Comparison of ENCODE assay signal across 1 cellular context in the genomic region with DNA sequence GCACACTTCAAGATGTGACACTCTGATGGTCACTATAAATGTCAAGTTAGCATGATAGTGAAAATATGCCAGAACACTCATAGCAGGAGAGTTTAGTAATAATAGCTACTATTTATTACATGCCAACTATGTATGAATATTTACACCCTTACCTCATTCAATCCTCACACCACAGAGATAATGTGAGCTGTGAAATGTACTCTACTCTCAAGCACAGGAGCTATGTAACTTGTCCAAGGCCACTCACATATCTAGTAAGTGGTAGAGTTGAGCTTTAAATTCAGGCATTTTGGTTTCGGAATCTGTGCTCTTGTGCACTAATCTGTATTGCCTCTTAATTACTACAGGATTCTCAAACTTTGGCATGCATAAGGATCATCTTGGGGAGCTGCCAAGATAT.
TF ChIP-seq lines count a peak whose summit lies in the region.

No MANE protein-coding gene starts in this region.

TF ChIP-seq in GM12878, 131 proteins besides CTCF, POLR2A, EP300 and RAD21 (continued from another document):
- TF ChIP-seq, protein P1, sequence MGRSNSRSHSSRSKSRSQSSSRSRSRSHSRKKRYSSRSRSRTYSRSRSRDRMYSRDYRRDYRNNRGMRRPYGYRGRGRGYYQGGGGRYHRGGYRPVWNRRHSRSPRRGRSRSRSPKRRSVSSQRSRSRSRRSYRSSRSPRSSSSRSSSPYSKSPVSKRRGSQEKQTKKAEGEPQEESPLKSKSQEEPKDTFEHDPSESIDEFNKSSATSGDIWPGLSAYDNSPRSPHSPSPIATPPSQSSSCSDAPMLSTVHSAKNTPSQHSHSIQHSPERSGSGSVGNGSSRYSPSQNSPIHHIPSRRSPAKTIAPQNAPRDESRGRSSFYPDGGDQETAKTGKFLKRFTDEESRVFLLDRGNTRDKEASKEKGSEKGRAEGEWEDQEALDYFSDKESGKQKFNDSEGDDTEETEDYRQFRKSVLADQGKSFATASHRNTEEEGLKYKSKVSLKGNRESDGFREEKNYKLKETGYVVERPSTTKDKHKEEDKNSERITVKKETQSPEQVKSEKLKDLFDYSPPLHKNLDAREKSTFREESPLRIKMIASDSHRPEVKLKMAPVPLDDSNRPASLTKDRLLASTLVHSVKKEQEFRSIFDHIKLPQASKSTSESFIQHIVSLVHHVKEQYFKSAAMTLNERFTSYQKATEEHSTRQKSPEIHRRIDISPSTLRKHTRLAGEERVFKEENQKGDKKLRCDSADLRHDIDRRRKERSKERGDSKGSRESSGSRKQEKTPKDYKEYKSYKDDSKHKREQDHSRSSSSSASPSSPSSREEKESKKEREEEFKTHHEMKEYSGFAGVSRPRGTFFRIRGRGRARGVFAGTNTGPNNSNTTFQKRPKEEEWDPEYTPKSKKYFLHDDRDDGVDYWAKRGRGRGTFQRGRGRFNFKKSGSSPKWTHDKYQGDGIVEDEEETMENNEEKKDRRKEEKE (IDR thresholded peaks at IDR 0.05), result no peak
- TF ChIP-seq CEBPB (IDR thresholded peaks at IDR 0.05; ENCODE audit: borderline replicate concordance in 1 of 2, low read depth in 2 of 2, low read length in 2 of 2) (no peak), BMI1 (IDR thresholded peaks at IDR 0.05; ENCODE audit: borderline replicate concordance) (no peak)
- TF ChIP-seq, protein P2, sequence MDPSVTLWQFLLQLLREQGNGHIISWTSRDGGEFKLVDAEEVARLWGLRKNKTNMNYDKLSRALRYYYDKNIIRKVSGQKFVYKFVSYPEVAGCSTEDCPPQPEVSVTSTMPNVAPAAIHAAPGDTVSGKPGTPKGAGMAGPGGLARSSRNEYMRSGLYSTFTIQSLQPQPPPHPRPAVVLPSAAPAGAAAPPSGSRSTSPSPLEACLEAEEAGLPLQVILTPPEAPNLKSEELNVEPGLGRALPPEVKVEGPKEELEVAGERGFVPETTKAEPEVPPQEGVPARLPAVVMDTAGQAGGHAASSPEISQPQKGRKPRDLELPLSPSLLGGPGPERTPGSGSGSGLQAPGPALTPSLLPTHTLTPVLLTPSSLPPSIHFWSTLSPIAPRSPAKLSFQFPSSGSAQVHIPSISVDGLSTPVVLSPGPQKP (IDR thresholded peaks at IDR 0.05; ENCODE audit: low read depth, low read length), result no peak
